8 cellular contexts compared by ENCODE assay signal in genomic region chr18:21191596-21192307, GRCh38. TPM values are rescaled to one million over a fixed set of nuclear protein-coding genes. Genes with fewer than 3 reads are reported as not detected.
DNase-seq lines count a peak whose midpoint lies in the region; ATAC-seq, FAIRE-seq and TF ChIP-seq lines count a peak whose summit lies in the region.

No MANE protein-coding gene starts in this region.

- peak; percentile 54 for FAIRE-seq in GM12878 (lab: Jason Lieb, UNC)

- no peak overlapping the region for H3K4me3 ChIP-seq in GM23338
- no peak overlapping the region for H3K4me3 ChIP-seq in GM12878
- no peak overlapping the region for H3K4me3 ChIP-seq in stomach

- no peak overlapping the region for H3K27ac Mint-ChIP-seq in CD14-positive monocyte
- no peak overlapping the region for H3K27ac Mint-ChIP-seq in GM23338

- no peaks in the 10 kb centered on the region for H3K36me3 Mint-ChIP-seq in CD14-positive monocyte
- H3K36me3 Mint-ChIP-seq in GM23338 (ENCODE audit: low read depth): no peaks in the 10 kb centered on the region

- no peaks in the 10 kb centered on the region for H3K36me3 ChIP-seq in GM23338 (ENCODE audit: insufficient read depth)
- no peaks in the 10 kb centered on the region for H3K36me3 ChIP-seq in GM12878 (ENCODE audit: control insufficient read depth in 2 of 2, insufficient read depth in 2 of 2, low read length in 1 of 2)
- no peaks in the 10 kb centered on the region for H3K36me3 ChIP-seq in stomach

- H3K27ac ChIP-seq in GM23338 (ENCODE audit: low read depth) (no peak overlapping the region), GM12878 (ENCODE audit: control insufficient read depth, insufficient read depth) (no peak overlapping the region), stomach (no peak overlapping the region)

- no peaks in the 10 kb centered on the region for H3K27me3 ChIP-seq in GM23338 (ENCODE audit: insufficient read depth)
- no peaks in the 10 kb centered on the region for H3K27me3 ChIP-seq in GM12878 (replicated peaks in 1 of 2; ENCODE audit: control insufficient read depth in 2 of 2, insufficient read depth in 2 of 2, low read length in 1 of 2)
- peaks cover 0 to 10% (median 0%) of the 10 kb centered on the region in 3 donors for H3K27me3 ChIP-seq in stomach

- H3K79me2 ChIP-seq in GM23338 (replicated peaks; ENCODE audit: insufficient read depth): no peaks in the 10 kb centered on the region
- no peaks in the 10 kb centered on the region for H3K79me2 ChIP-seq in GM12878 (ENCODE audit: control insufficient read depth, insufficient read depth, low read length)

- no peak overlapping the region for H3K4me3 Mint-ChIP-seq in CD14-positive monocyte
- no peak overlapping the region for H3K4me3 Mint-ChIP-seq in GM23338

- no peak for TF ChIP-seq EP300 in GM12878 (IDR thresholded peaks at IDR 0.05; ENCODE audit: borderline replicate concordance in 1 of 2, control insufficient read depth in 1 of 2, low read depth in 2 of 2, low read length in 2 of 2)
- no peak for TF ChIP-seq EP300 in stomach (IDR thresholded peaks at IDR 0.05)

- no peaks in the 10 kb centered on the region for H3K9me3 ChIP-seq in GM12878 (replicated peaks; ENCODE audit: control insufficient read depth, insufficient read depth, low read length)
- H3K9me3 ChIP-seq in stomach: no peaks in the 10 kb centered on the region

- H3F3A ChIP-seq in GM23338 (replicated peaks; ENCODE audit: low read depth): no peaks in the 10 kb centered on the region

- H3K9ac ChIP-seq in GM12878 (ENCODE audit: control insufficient read depth, insufficient read depth, low read length): no peak overlapping the region

- no peaks in the 10 kb centered on the region for H3K9me2 ChIP-seq in GM23338 (ENCODE audit: insufficient read depth)

- BruUV-seq in GM12878 (replicated peaks; lab: Mats Ljungman, UMichigan): no TSS peak

- SMC1A ChIA-PET in GM12878 (lab: Charles Lee; ENCODE audit: uncharacterized antibody, unreplicated experiment): interaction anchor here (2.4 kb wide), 1 partner anchor 12 kb away, joined by 7 read pairs; no protein-coding TSS in a partner anchor

- TF ChIP-seq CTCF in CD14-positive monocyte (IDR thresholded peaks at IDR 0.05) (peak; percentile 58), GM23338 (conservative IDR thresholded peaks at IDR 0.05; ENCODE audit: low read depth in 2 of 2) (peak; percentile 75 to 76), GM12878 (IDR thresholded peaks at IDR 0.05 in 2 of 3, conservative IDR thresholded peaks at IDR 0.05 in 1 of 3; ENCODE audit: control insufficient read depth in 2 of 3, extremely low read depth in 1 of 3, insufficient read depth in 1 of 3, low read depth in 3 of 3, low read length in 3 of 3) (peak; percentile 26 to 40 (median 33); a peak in 4 of 6 replicates), stomach (IDR thresholded peaks at IDR 0.05) (peak in 3 of 7 experiments; percentile 13 to 36 (median 34))

- intact Hi-C loops in CD14-positive monocyte (cut with micrococcal nuclease) (no loop called here), GM12878 (cut with micrococcal nuclease; ENCODE audit: unreplicated experiment) (loop anchor here (10.0 kb wide), 7 partner anchors 193 to 1513 kb away; no protein-coding TSS in a partner anchor), stomach (cut with DNase I; ENCODE audit: low total_unique reads) (loop anchor here (10.0 kb wide), 1 partner anchor 763 kb away; no protein-coding TSS in a partner anchor)

- RAD21 ChIA-PET in GM12878 (lab: Charles Lee; ENCODE audit: unreplicated experiment): no interaction called here

- no peak for TF ChIP-seq POLR2A in GM12878 (IDR thresholded peaks at IDR 0.05; ENCODE audit: low read depth, low read length)
- TF ChIP-seq POLR2A in stomach (IDR thresholded peaks at IDR 0.05): no peak

- H4K20me1 ChIP-seq in GM23338 (replicated peaks; ENCODE audit: insufficient read depth) (no peaks in the 10 kb centered on the region), GM12878 (ENCODE audit: control insufficient read depth, insufficient read depth) (no peaks in the 10 kb centered on the region)

- H3K27me3 Mint-ChIP-seq in CD14-positive monocyte (ENCODE audit: low read depth in 3 of 3) (peaks cover 11 to 18% (median 13%) of the 10 kb centered on the region in 3 donors), GM23338 (ENCODE audit: insufficient read depth, low read depth, poor library complexity) (peaks cover 4% of the 10 kb centered on the region)

- H3K9me3 Mint-ChIP-seq in CD14-positive monocyte: no peaks in the 10 kb centered on the region
- no peaks in the 10 kb centered on the region for H3K9me3 Mint-ChIP-seq in GM23338

- H2AFZ ChIP-seq in GM23338 (no peak overlapping the region), GM12878 (ENCODE audit: control insufficient read depth, low read depth, low read length) (no peak overlapping the region)

- CTCF ChIA-PET in GM12878 (lab: Yijun Ruan, JAX): interaction anchor here (0.6 to 2.1 kb wide), 9 partner anchors 10 to 764 kb away, joined by 3 to 9 read pairs (median 4); no protein-coding TSS in a partner anchor

- in situ Hi-C loops in GM12878 (cut with MboI): loop anchor here (5.0 to 25.0 kb wide), 3 partner anchors 104 to 763 kb away; no protein-coding TSS in a partner anchor

- no peaks in the 10 kb centered on the region for H3K4me1 ChIP-seq in GM23338 (ENCODE audit: insufficient read depth)
- no peaks in the 10 kb centered on the region for H3K4me1 ChIP-seq in GM12878 (ENCODE audit: control insufficient read depth, insufficient read depth, low read length)
- H3K4me1 ChIP-seq in stomach: no peaks in the 10 kb centered on the region

- POLR2A ChIA-PET in GM12878 (lab: Charles Lee): no interaction called here

- 33% methylated on average over 7 of the region's 7 CpGs for WGBS in GM12878 (ENCODE audit: insufficient coverage, insufficient replicate concordance, low lambda C conversion rate, missing lambda C conversion rate)
- 46 to 55% (median 50%) methylated on average over 7 of the region's 7 CpGs for WGBS in stomach, 5 donors

- ATAC-seq in GM23338 (peak; percentile 97), GM12878 (peak; percentile 54), HG03521 (IDR thresholded peaks at IDR 0.05; ENCODE audit: unreplicated experiment) (no peak), HG03457 (IDR thresholded peaks at IDR 0.05; ENCODE audit: unreplicated experiment) (no peak)

- no peaks in the 10 kb centered on the region for H3K4me1 Mint-ChIP-seq in CD14-positive monocyte
- no peaks in the 10 kb centered on the region for H3K4me1 Mint-ChIP-seq in GM23338

- H3K4me2 ChIP-seq in GM23338: no peak overlapping the region
- no peak overlapping the region for H3K4me2 ChIP-seq in GM12878 (ENCODE audit: control insufficient read depth, insufficient read depth)

- DNase-seq in CD14-positive monocyte (ENCODE audit: low spot score) (no peak), GM23338 (ENCODE audit: low spot score) (peak; percentile 86), NCI-H526 (lab: John Stamatoyannopoulos, UW) (peak; percentile 59 to 75), GM12878 (ENCODE audit: low read depth, low spot score) (no peak), inferior parietal cortex (ENCODE audit: extremely low spot score) (peak; percentile 71), stomach (peak; percentile 52)

- peak; percentile 26; the same call in 1 of the 2 replicates for TF ChIP-seq RAD21 in GM12878 (IDR thresholded peaks at IDR 0.05; ENCODE audit: insufficient read depth, low read depth, low read length)

TF ChIP-seq in GM23338, 12 proteins besides CTCF, POLR2A, EP300 and RAD21 (continues in another document):
- no peak for TF ChIP-seq ZNF331 (CRISPR knock-in tag; IDR thresholded peaks at IDR 0.05; ENCODE audit: low read depth)
- no peak for TF ChIP-seq ETS1 (IDR thresholded peaks at IDR 0.05)

TF ChIP-seq in GM12878, 131 proteins besides CTCF, POLR2A, EP300 and RAD21 (continues in another document):
- TF ChIP-seq JUNB (IDR thresholded peaks at IDR 0.05) (no peak), BMI1 (IDR thresholded peaks at IDR 0.05; ENCODE audit: borderline replicate concordance) (no peak), MXI1 (IDR thresholded peaks at IDR 0.05; ENCODE audit: low read depth, low read length) (no peak), ZNF622 (IDR thresholded peaks at IDR 0.05) (no peak), IRF3 (IDR thresholded peaks at IDR 0.05) (no peak), YY1 (IDR thresholded peaks at IDR 0.05; ENCODE audit: low read depth, low read length) (no peak), SREBF1 (IDR thresholded peaks at IDR 0.05; ENCODE audit: low read length) (no peak)

RNA-seq across cellular contexts. Expression of gene GREB1L, which starts 50.3 kb away (rescaled TPM):
- polyA plus RNA-seq in CD14-positive monocyte: under 1 TPM; 0.02 to 0.03 TPM
- 0.03 TPM in 1 of 2 replicates, not detected in the other for total RNA-seq in GM23338 (2014; rRNA removed; shearing (Covaris generic))
- 0.21 and 0.29 TPM in 2 replicates for polyA plus RNA-seq in GM23338 (2016; fragmentation: Nextera tagmentation; extraction: Ambion mirVana)
- not detected in 2 replicates for total RNA-seq in GM12878 (2013; cell fraction: nucleolus; rRNA removed)
- total RNA-seq in GM12878 (2014; rRNA removed): 0.05 and 0.06 TPM in 2 replicates
- under 0.01 and 0.14 TPM in 2 replicates for total RNA-seq in GM12878 (2014; rRNA removed; fragmentation: Illumina TruSeq; extraction: Trizol)
- total RNA-seq in GM12878 (2021): 0.03 TPM in 1 of 2 replicates, not detected in the other
- polyA plus RNA-seq in GM12878 (2011; ENCODE audit: low read depth): 0.09 TPM
- 0.11 and 0.20 TPM in 2 replicates for polyA plus RNA-seq in GM12878 (2011; rRNA removed)
- 0.01 and 0.12 TPM in 2 replicates for polyA plus RNA-seq in GM12878 (2011; cell fraction: cytosol; rRNA removed)
- 0.01 TPM in 1 of 2 replicates, not detected in the other for polyA plus RNA-seq in GM12878 (2011; cell fraction: nucleus; rRNA removed)
- polyA plus RNA-seq in GM12878 (2012): 0.10 and 0.12 TPM in 2 replicates
- polyA plus RNA-seq in GM12878 (2014; fragmentation: Illumina TruSeq; extraction: Trizol): 0.03 and 0.06 TPM in 2 replicates
- polyA plus RNA-seq in GM12878 (2014; fragmentation: Nextera tagmentation; extraction: Ambion mirVana): under 1 TPM; under 0.01 to 0.03 TPM
- polyA plus RNA-seq in GM12878 (2014; rRNA removed): 0.01 and 0.03 TPM in 2 replicates
- under 1 TPM; 0.03 to 0.05 TPM for polyA plus RNA-seq in GM12878 (2016; fragmentation: Nextera tagmentation; extraction: Ambion mirVana)
- 0.10 TPM in 1 of 2 replicates, not detected in the other for polyA minus RNA-seq in GM12878 (2011; rRNA and poly(A)+ RNA removed)
- polyA minus RNA-seq in GM12878 (2011; cell fraction: cytosol; rRNA and poly(A)+ RNA removed): not detected in 2 replicates
- polyA minus RNA-seq in GM12878 (2011; cell fraction: nucleus; rRNA and poly(A)+ RNA removed): 0.10 TPM in 1 of 2 replicates, not detected in the other
- total RNA-seq in stomach: 10 to 100 TPM in 1 of 5 donors, 1 to 10 TPM in 1, under 1 TPM in 3; 0.43 to 77.6 (median 0.87) TPM
- polyA plus RNA-seq in stomach: under 1 TPM in 2 of 3 donors, not detected in 1; 0.15 TPM

Comparison
In these comparisons a context has a peak if more than half of its experiments do, and no peak if none do; other contexts are left out.
1. DNase-seq: peak in GM23338 (single experiment), NCI-H526 (2 of 2), inferior parietal cortex (single experiment) and stomach (single experiment); none in CD14-positive monocyte (single experiment) and GM12878 (single experiment).
2. ATAC-seq: peak in GM23338 (single experiment) and GM12878 (single experiment); none in HG03521 (single experiment) and HG03457 (single experiment).
3. intact Hi-C loops: an anchor here in GM12878 (10.0 kb wide) and stomach (10.0 kb wide); none called in CD14-positive monocyte.